Comparison of ENCODE assay signal across 28 cellular contexts in the genomic region with DNA sequence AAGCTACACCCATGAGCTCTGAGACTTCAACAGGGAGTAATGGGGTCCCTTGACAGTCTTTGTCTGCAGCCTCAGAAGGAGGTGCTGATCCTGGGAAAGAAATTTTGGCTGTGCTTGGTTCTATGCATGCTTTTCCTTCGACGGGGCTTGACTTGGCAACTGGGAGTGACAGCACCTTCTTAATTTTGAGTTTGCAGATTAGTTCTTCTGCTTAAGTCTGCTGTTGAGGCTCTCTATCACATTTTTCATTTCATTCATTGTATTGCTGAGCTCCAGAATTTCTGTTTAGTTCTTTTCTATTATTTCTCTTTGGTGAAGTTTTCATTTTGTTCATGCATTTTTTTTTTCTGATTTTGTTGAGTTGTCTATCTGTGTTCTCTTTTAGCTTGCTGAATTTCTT.
"Had no signal": no experiment of that assay in that cellular context is flagged by ENCODE, and none has a peak within 500 bp of the region (broad histone marks: within the 10 kb centered on the region; RNA-seq: fewer than 3 reads in every experiment).

No MANE protein-coding gene starts in this region.

- FAIRE-seq: urothelium cell line had no signal

- ATAC-seq: stimulated activated effector memory CD8-positive, alpha-beta T cell treated with anti-CD3 and anti-CD28 coated beads, Interleukin-12 subunit alpha, Interleukin-12 subunit beta, amount 100 ng/mL, for 72 hours; stimulated activated memory B cell treated with anti-CD40 and anti-IgM and Interleukin-4, amounts not matched to agents 10 μg/mL and 1 μg/mL and 100 μg/mL, for 72 hours; stimulated activated naive B cell treated with anti-CD40 and anti-IgM and Interleukin-4, amounts not matched to agents 10 μg/mL and 1 μg/mL and 100 μg/mL, for 72 hours; stimulated activated naive CD8-positive, alpha-beta T cell treated with anti-CD3 and anti-CD28 coated beads, Interleukin-15, amount 100 ng/mL, for 72 hours; stimulated activated naive CD8-positive, alpha-beta T cell treated with anti-CD3 and anti-CD28 coated beads, Interleukin-15, Interleukin-2, amounts not matched to agents 100 U/mL and 50 U/mL, for 24 hours had no signal

- H3K36me3 ChIP-seq: stomach, suprapubic skin, thoracic aorta, tibial artery, tibial nerve, transverse colon, upper lobe of left lung, upper lobe of right lung, uterus, vagina had no signal

- DNase-seq: stimulated activated CD4-positive, alpha-beta T cell treated with anti-CD3 and anti-CD28 coated beads, Interleukin-2, amount 100 ng/mL, for 48 hours; stimulated activated CD4-positive, alpha-beta T cell treated with anti-CD3 and anti-CD28 coated beads, Interleukin-4, amount 100 ng/mL, for 1 hour; stimulated activated CD4-positive, alpha-beta T cell treated with anti-CD3 and anti-CD28 coated beads, Interleukin-4, amount 100 ng/mL, for 24 hours; stimulated activated CD4-positive, alpha-beta T cell treated with anti-CD3 and anti-CD28 coated beads, Interleukin-4, amount 100 ng/mL, for 4 hours; stimulated activated CD8-positive, alpha-beta memory T cell treated with anti-CD3 and anti-CD28 coated beads, Interleukin-4, amount 100 ng/mL, for 48 hours; stimulated activated naive B cell treated with anti-CD40 and anti-IgM and Interleukin-4, amounts not matched to agents 10 μg/mL and 1 μg/mL and 100 μg/mL, for 72 hours; stimulated activated naive CD4-positive, alpha-beta T cell; stimulated activated naive CD4-positive, alpha-beta T cell treated with Interleukin-2 at 50 U/mL for 16 hours; stimulated activated naive CD8-positive, alpha-beta T cell treated with anti-CD3 and anti-CD28 coated beads, Interleukin-15, amount 100 ng/mL, for 72 hours; stimulated activated naive CD8-positive, alpha-beta T cell treated with anti-CD3 and anti-CD28 coated beads, Interleukin-15, Interleukin-2, amounts not matched to agents 100 U/mL and 50 U/mL, for 24 hours; stomach; substantia nigra; testis; tibial artery; transverse colon; trophoblast cell; upper lobe of left lung; upper lobe of right lung; uterus had no signal

- H3K36me3 Mint-ChIP-seq: stimulated activated effector memory CD8-positive, alpha-beta T cell treated with anti-CD3 and anti-CD28 coated beads, Interleukin-12 subunit alpha, Interleukin-12 subunit beta, amount 100 ng/mL, for 72 hours; stimulated activated memory B cell treated with anti-CD40 and anti-IgM and Interleukin-4, amounts not matched to agents 10 μg/mL and 1 μg/mL and 100 μg/mL, for 72 hours; type B pancreatic cell had no signal

- H3K4me1 ChIP-seq: suprapubic skin, testis, tibial nerve, transverse colon, uterus, vagina had no signal

- H3K27me3 ChIP-seq: stomach, suprapubic skin, testis, tibial artery, tibial nerve, transverse colon, upper lobe of left lung, upper lobe of right lung, uterus, vagina had no signal

- H3K27ac ChIP-seq: stomach, suprapubic skin, testis, thoracic aorta, tibial artery, tibial nerve, transverse colon, upper lobe of left lung, upper lobe of right lung, uterus, vagina had no signal

- H3K9me3 ChIP-seq: suprapubic skin, testis, thoracic aorta, tibial artery, transverse colon, upper lobe of left lung, upper lobe of right lung, vagina had no signal

- H3K27ac Mint-ChIP-seq: stimulated activated effector memory CD8-positive, alpha-beta T cell treated with anti-CD3 and anti-CD28 coated beads, Interleukin-12 subunit alpha, Interleukin-12 subunit beta, amount 100 ng/mL, for 72 hours; stimulated activated memory B cell treated with anti-CD40 and anti-IgM and Interleukin-4, amounts not matched to agents 10 μg/mL and 1 μg/mL and 100 μg/mL, for 72 hours; stimulated activated naive B cell treated with anti-CD40 and anti-IgM and Interleukin-4, amounts not matched to agents 10 μg/mL and 1 μg/mL and 100 μg/mL, for 72 hours; stimulated activated naive CD8-positive, alpha-beta T cell treated with anti-CD3 and anti-CD28 coated beads, Interleukin-15, Interleukin-2, amounts not matched to agents 100 ng/mL and 50 ng/mL, for 24 hours; type B pancreatic cell had no signal

- H3K4me3 Mint-ChIP-seq: stimulated activated effector memory CD8-positive, alpha-beta T cell treated with anti-CD3 and anti-CD28 coated beads, Interleukin-12 subunit alpha, Interleukin-12 subunit beta, amount 100 ng/mL, for 72 hours; stimulated activated memory B cell treated with anti-CD40 and anti-IgM and Interleukin-4, amounts not matched to agents 10 μg/mL and 1 μg/mL and 100 μg/mL, for 72 hours; stimulated activated naive B cell treated with anti-CD40 and anti-IgM and Interleukin-4, amounts not matched to agents 10 μg/mL and 1 μg/mL and 100 μg/mL, for 72 hours; stimulated activated naive CD8-positive, alpha-beta T cell treated with anti-CD3 and anti-CD28 coated beads, Interleukin-15, amount 100 ng/mL, for 72 hours; stimulated activated naive CD8-positive, alpha-beta T cell treated with anti-CD3 and anti-CD28 coated beads, Interleukin-15, Interleukin-2, amounts not matched to agents 100 ng/mL and 50 ng/mL, for 24 hours; type B pancreatic cell had no signal

- H3K4me1 Mint-ChIP-seq: stimulated activated effector memory CD8-positive, alpha-beta T cell treated with anti-CD3 and anti-CD28 coated beads, Interleukin-12 subunit alpha, Interleukin-12 subunit beta, amount 100 ng/mL, for 72 hours; stimulated activated memory B cell treated with anti-CD40 and anti-IgM and Interleukin-4, amounts not matched to agents 10 μg/mL and 1 μg/mL and 100 μg/mL, for 72 hours; stimulated activated naive B cell treated with anti-CD40 and anti-IgM and Interleukin-4, amounts not matched to agents 10 μg/mL and 1 μg/mL and 100 μg/mL, for 72 hours; stimulated activated naive CD8-positive, alpha-beta T cell treated with anti-CD3 and anti-CD28 coated beads, Interleukin-15, amount 100 ng/mL, for 72 hours had no signal

- H3K4me3 ChIP-seq: stomach, suprapubic skin, testis, thoracic aorta, tibial artery, tibial nerve, transverse colon, upper lobe of left lung, upper lobe of right lung, uterus, vagina had no signal
